Comparison of ENCODE assay signal across 17 cellular contexts in the genomic region with DNA sequence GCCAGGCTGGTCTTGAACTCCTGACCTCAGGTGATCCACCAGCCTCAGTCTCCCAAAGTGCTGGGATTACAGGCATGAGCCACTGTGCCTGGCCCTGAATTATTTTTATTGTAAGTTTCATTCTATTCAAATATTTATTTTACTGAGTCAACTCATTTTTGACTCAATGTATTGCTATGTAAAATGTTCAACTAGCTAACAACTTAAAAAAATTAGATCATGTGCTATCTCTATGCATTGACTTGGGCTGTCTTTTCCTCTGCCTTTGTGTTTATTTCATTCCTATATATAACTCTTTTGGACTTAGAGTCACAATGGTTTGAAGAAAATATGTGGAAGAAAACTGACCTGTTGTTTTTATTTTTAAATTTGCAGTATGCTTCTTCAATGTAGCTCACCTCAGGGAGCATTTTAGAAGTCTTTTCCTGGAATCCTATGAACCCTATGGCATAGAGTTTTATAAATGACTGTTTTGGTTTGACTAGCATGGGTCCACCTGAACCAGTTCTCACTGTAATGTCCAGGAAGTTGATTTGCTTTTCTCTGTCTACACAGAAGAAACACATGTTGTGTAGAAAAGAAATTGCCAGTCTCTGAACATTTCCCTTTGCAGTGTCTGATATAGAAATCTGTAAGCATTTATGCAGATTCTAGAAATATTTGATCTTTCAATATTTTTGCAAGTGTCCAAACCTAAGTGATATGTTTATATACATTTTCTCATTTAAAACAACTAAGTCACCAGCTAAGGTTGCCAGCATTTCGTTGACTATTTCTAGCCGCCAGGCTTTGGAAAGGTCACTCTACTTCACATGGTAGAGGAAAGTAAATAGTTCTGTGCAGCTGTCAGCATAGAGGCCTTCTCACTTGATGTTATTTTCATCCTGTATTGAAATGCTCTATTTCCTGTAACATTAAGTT.
A peak's percentile ranks its signal among the peaks of the same experiment; 100 is the strongest.
DNase-seq lines count a peak whose midpoint lies in the region; ATAC-seq and TF ChIP-seq lines count a peak whose summit lies in the region.
"Had no signal": no experiment of that assay in that cellular context is flagged by ENCODE, and none has a peak within 500 bp of the region (broad histone marks: within the 10 kb centered on the region; RNA-seq: fewer than 3 reads in every experiment).

No MANE protein-coding gene starts in this region.

- TF ChIP-seq CTCF in AG04450 (IDR thresholded peaks at IDR 0.05; ENCODE audit: low read depth, low read length) (no peak), epithelial cell of esophagus (IDR thresholded peaks at IDR 0.05; ENCODE audit: insufficient read depth, low read depth, low read length, missing control alignments) (no peak), liver (IDR thresholded peaks at IDR 0.05; ENCODE audit: low read depth, low read length, missing input control) (no peak), endodermal cell (conservative IDR thresholded peaks at IDR 0.05) (no peak)

- H3K27me3 Mint-ChIP-seq in endodermal cell (ENCODE audit: insufficient read depth) = no peaks in the 10 kb centered on the region

- H3K9ac ChIP-seq in liver (ENCODE audit: low read depth in 1 of 2, low read length in 2 of 2) (peak overlapping the region in 1 of 2 donors; percentile 58), endodermal cell (ENCODE audit: extremely low read depth, low read length, poor library complexity, severe bottlenecking) (no peak overlapping the region)
- H3K9ac ChIP-seq: KMS-11 had no signal

- H3K36me3 Mint-ChIP-seq in endodermal cell (ENCODE audit: low read depth) = no peaks in the 10 kb centered on the region

- DNase-seq in AG04450 (ENCODE audit: low read depth, low spot score) = no peak
- peak; percentile 15 for DNase-seq in NCI-H69 (lab: John Stamatoyannopoulos, UW)
- DNase-seq in epithelial cell of esophagus (ENCODE audit: low read depth) = peak; percentile 25
- no peak for DNase-seq in pons (ENCODE audit: low spot score)
- no peak for DNase-seq in endodermal cell
- DNase-seq in NCI-H146 treated with DMSO at 0.1 percent for 48 hours (lab: John Stamatoyannopoulos, UW; ENCODE audit: unreplicated experiment) = no peak
- DNase-seq: activated CD4-positive, CD25-positive, alpha-beta regulatory T cell treated with anti-CD3 and anti-CD28 coated beads, Interleukin-2, amount 50 U/mL, for 72 hours; activated naive CD4-positive, alpha-beta T cell treated with anti-CD3 and anti-CD28 coated beads, Interleukin-2, amount 50 U/mL, for 16 hours; AML-193; H7; NCI-H146; NCI-H524 had no signal

- CTCF ChIA-PET in AG04450 (lab: Charles Lee) = interaction anchor here (0.6 to 0.9 kb wide), 3 partner anchors 42 to 308 kb away, joined by 3 read pairs; no protein-coding TSS in a partner anchor

- H3K4me1 Mint-ChIP-seq in endodermal cell = peaks cover 5% of the 10 kb centered on the region

- peak overlapping the region; percentile 69 for H3K27ac ChIP-seq in AG04450 (ENCODE audit: low read depth, low read length)
- H3K27ac ChIP-seq in liver (ENCODE audit: low read depth in 1 of 2, low read length in 2 of 2) = peak overlapping the region; percentile 76 to 89
- H3K27ac ChIP-seq in endodermal cell (ENCODE audit: low read depth, low read length) = no peak overlapping the region
- H3K27ac ChIP-seq: KMS-11 had no signal

- H3K4me3 ChIP-seq in AG04450 (ENCODE audit: low read depth, low read length) (no peak overlapping the region), epithelial cell of esophagus (ENCODE audit: low read length) (no peak overlapping the region), liver (ENCODE audit: low read depth in 1 of 3, low read length in 3 of 3) (no peak overlapping the region), endodermal cell (ENCODE audit: low read length) (no peak overlapping the region)
- H3K4me3 ChIP-seq: smooth muscle cell had no signal

- peaks cover 6 to 29% (median 18%) of the 10 kb centered on the region in 4 donors for H3K4me1 ChIP-seq in liver (ENCODE audit: control insufficient read depth in 4 of 4, insufficient read depth in 4 of 4, low read length in 3 of 4)
- no peaks in the 10 kb centered on the region for H3K4me1 ChIP-seq in endodermal cell (ENCODE audit: control insufficient read depth, insufficient read depth, low read length)

- H3K27me3 ChIP-seq in AG04450 (ENCODE audit: control insufficient read depth, insufficient read depth, low read length) (no peaks in the 10 kb centered on the region), liver (ENCODE audit: control insufficient read depth in 4 of 4, insufficient read depth in 4 of 4, low read length in 3 of 4) (no peaks in the 10 kb centered on the region), endodermal cell (ENCODE audit: control insufficient read depth, insufficient read depth, low read length, poor library complexity, severe bottlenecking) (no peaks in the 10 kb centered on the region)

- H3K4me3 Mint-ChIP-seq in endodermal cell = no peak overlapping the region
- H3K4me3 Mint-ChIP-seq: neural crest cell had no signal

- no peak for ATAC-seq in HG03045 (IDR thresholded peaks at IDR 0.05; ENCODE audit: unreplicated experiment)

- 37% methylated on average over 2 of the region's 2 CpGs for WGBS in liver
- WGBS in endodermal cell (ENCODE audit: insufficient coverage in 1 of 2, insufficient read length in 1 of 2), 2 experiments = 94 to 100% methylated on average over 2 of the region's 2 CpGs

- peaks cover 4% of the 10 kb centered on the region for H3K9me3 Mint-ChIP-seq in endodermal cell

- no peak overlapping the region for H3K27ac Mint-ChIP-seq in endodermal cell

- H3K9me3 ChIP-seq in AG04450 (ENCODE audit: control insufficient read depth, insufficient read depth, low read length) (no peaks in the 10 kb centered on the region), liver (ENCODE audit: control insufficient read depth in 4 of 4, low read length in 3 of 4) (no peaks in the 10 kb centered on the region), endodermal cell (ENCODE audit: control insufficient read depth, low read length) (peaks cover 6% of the 10 kb centered on the region)

- no peaks in the 10 kb centered on the region for H3K36me3 ChIP-seq in liver (ENCODE audit: control insufficient read depth in 4 of 4, insufficient read depth in 3 of 4, low read depth in 1 of 4, low read length in 3 of 4)
- H3K36me3 ChIP-seq in endodermal cell (ENCODE audit: control insufficient read depth, insufficient read depth, low read length) = no peaks in the 10 kb centered on the region

- TF ChIP-seq RAD21 in liver (IDR thresholded peaks at IDR 0.05) = peak; percentile 31 to 36

- POLR2A ChIA-PET in AG04450 (lab: Yijun Ruan, JAX) = interaction anchor here (0.5 to 4.5 kb wide), 6 partner anchors 23 to 47 kb away, joined by 3 to 16 read pairs (median 4); no protein-coding TSS in a partner anchor

TF ChIP-seq in liver, 16 proteins besides CTCF, POLR2A, EP300 and RAD21 (continues in another document):
- TF ChIP-seq TAF1 (conservative IDR thresholded peaks at IDR 0.05) = no peak
- TF ChIP-seq, protein P1, sequence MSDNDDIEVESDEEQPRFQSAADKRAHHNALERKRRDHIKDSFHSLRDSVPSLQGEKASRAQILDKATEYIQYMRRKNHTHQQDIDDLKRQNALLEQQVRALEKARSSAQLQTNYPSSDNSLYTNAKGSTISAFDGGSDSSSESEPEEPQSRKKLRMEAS (IDR thresholded peaks at IDR 0.05) = peak; percentile 79
- peak in 1 of 2 donors; percentile 25 for TF ChIP-seq HNF4A (conservative IDR thresholded peaks at IDR 0.05)
- no peak for TF ChIP-seq EGR1 (IDR thresholded peaks at IDR 0.05; ENCODE audit: low read depth in 2 of 2)
- TF ChIP-seq JUND (IDR thresholded peaks at IDR 0.05) = no peak
- TF ChIP-seq, protein P2, sequence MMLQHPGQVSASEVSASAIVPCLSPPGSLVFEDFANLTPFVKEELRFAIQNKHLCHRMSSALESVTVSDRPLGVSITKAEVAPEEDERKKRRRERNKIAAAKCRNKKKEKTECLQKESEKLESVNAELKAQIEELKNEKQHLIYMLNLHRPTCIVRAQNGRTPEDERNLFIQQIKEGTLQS (IDR thresholded peaks at IDR 0.05) = no peak
- TF ChIP-seq, protein P3, sequence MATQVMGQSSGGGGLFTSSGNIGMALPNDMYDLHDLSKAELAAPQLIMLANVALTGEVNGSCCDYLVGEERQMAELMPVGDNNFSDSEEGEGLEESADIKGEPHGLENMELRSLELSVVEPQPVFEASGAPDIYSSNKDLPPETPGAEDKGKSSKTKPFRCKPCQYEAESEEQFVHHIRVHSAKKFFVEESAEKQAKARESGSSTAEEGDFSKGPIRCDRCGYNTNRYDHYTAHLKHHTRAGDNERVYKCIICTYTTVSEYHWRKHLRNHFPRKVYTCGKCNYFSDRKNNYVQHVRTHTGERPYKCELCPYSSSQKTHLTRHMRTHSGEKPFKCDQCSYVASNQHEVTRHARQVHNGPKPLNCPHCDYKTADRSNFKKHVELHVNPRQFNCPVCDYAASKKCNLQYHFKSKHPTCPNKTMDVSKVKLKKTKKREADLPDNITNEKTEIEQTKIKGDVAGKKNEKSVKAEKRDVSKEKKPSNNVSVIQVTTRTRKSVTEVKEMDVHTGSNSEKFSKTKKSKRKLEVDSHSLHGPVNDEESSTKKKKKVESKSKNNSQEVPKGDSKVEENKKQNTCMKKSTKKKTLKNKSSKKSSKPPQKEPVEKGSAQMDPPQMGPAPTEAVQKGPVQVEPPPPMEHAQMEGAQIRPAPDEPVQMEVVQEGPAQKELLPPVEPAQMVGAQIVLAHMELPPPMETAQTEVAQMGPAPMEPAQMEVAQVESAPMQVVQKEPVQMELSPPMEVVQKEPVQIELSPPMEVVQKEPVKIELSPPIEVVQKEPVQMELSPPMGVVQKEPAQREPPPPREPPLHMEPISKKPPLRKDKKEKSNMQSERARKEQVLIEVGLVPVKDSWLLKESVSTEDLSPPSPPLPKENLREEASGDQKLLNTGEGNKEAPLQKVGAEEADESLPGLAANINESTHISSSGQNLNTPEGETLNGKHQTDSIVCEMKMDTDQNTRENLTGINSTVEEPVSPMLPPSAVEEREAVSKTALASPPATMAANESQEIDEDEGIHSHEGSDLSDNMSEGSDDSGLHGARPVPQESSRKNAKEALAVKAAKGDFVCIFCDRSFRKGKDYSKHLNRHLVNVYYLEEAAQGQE (IDR thresholded peaks at IDR 0.05) = no peak
- TF ChIP-seq FOXA2 (IDR thresholded peaks at IDR 0.05) = peak; percentile 37
- no peak for TF ChIP-seq GABPA (IDR thresholded peaks at IDR 0.05 in 1 of 2, conservative IDR thresholded peaks at IDR 0.05 in 1 of 2)
- TF ChIP-seq NR2F2 (IDR thresholded peaks at IDR 0.05) = no peak
- no peak for TF ChIP-seq HNF4G (IDR thresholded peaks at IDR 0.05)
- peak; percentile 16 for TF ChIP-seq SP1 (IDR thresholded peaks at IDR 0.05)
- peak; percentile 51 for TF ChIP-seq YY1 (IDR thresholded peaks at IDR 0.05)
- TF ChIP-seq RXRA (IDR thresholded peaks at IDR 0.05) = peak; percentile 16 to 56
- TF ChIP-seq FOXA1 (IDR thresholded peaks at IDR 0.05) = no peak

Comparison
In these comparisons a context has a peak if more than half of its experiments do, and no peak if none do; other contexts are left out.
1. DNase-seq: peak in NCI-H69 (single experiment) and epithelial cell of esophagus (single experiment); none in AG04450 (single experiment), pons (single experiment), endodermal cell (single experiment) and NCI-H146 treated with DMSO at 0.1 percent for 48 hours (single experiment).